In genomic region chr4:155099231-155099630, GRCh38 we compare ENCODE assay signal across 29 cellular contexts.
"Had no signal": no experiment of that assay in that cellular context is flagged by ENCODE, and none has a peak within 500 bp of the region (broad histone marks: within the 10 kb centered on the region; RNA-seq: fewer than 3 reads in every experiment).

No MANE protein-coding gene starts in this region.

- H3K27me3 ChIP-seq: adrenal gland, body of pancreas, breast epithelium, Peyer's patch had no signal

- H3K4me1 ChIP-seq: adrenal gland, breast epithelium, Peyer's patch had no signal

- H3K36me3 ChIP-seq: adrenal gland, breast epithelium, Peyer's patch had no signal

- H3K4me3 ChIP-seq: adrenal gland, body of pancreas, breast epithelium, Peyer's patch, SK-N-MC had no signal

- H3K9me3 ChIP-seq: adrenal gland, body of pancreas, breast epithelium, Peyer's patch had no signal

- DNase-seq: activated B cell treated with CpG ODN at 0.5 μM for 24 hours; activated CD4-positive, alpha-beta memory T cell treated with anti-CD3 and anti-CD28 coated beads for 36 hours; activated CD4-positive, alpha-beta T cell treated with anti-CD3 and anti-CD28 coated beads for 4 hours; activated CD4-positive, alpha-beta T cell treated with anti-CD3 and anti-CD28 coated beads, Interleukin-2, amount 50 U/mL, for 1 hour; activated CD4-positive, CD25-positive, alpha-beta regulatory T cell treated with anti-CD3 and anti-CD28 coated beads, Interleukin-2, amount 50 U/mL, for 72 hours; activated CD8-positive, alpha-beta memory T cell treated with anti-CD3 and anti-CD28 coated beads, Interleukin-2, amount 50 U/mL, for 4 hours; activated gamma-delta T cell treated with Interleukin-2 at 50 U/mL for 16 hours; activated naive CD4-positive, alpha-beta T cell treated with anti-CD3 and anti-CD28 coated beads for 36 hours; activated T-cell treated with anti-CD3 and anti-CD28 coated beads for 4 hours; activated T-cell treated with anti-CD3 and anti-CD28 coated beads, Interleukin-2, amount 50 U/mL, for 4 hours; adrenal gland; NCI-H1092 treated with DMSO at 0.1 percent for 48 hours; NCI-H1417 treated with DMSO at 0.1 percent for 48 hours; NCI-H187 treated with DMSO at 0.1 percent for 48 hours; NCI-H2081; NCI-H2171 treated with DMSO at 0.1 percent for 48 hours; NCI-H226; NCI-H446 treated with DMSO at 0.1 percent for 48 hours; NCI-H524; NCI-H69; NK-92 treated with Interleukin-12 subunit alpha and Interleukin-12 subunit beta, amount 100 ng/mL, for 24 hours; PC-3; Peyer's patch; RPMI8226 had no signal

- H3K27ac ChIP-seq: adrenal gland, body of pancreas, breast epithelium, KMS-11, Peyer's patch, SK-N-MC had no signal

- ATAC-seq: activated naive CD4-positive, alpha-beta T cell treated with anti-CD3 and anti-CD28 coated beads, Interleukin-2, amount 50 U/mL, for 72 hours; activated T-cell treated with anti-CD3 and anti-CD28 coated beads, Interleukin-2, amount 50 U/mL, for 4 hours; body of pancreas; PC-3 had no signal
